ENCODE assay signal across 17 cellular contexts in genomic region chr18:68725341-68725740, GRCh38.
"Had no signal": no experiment of that assay in that cellular context is flagged by ENCODE, and none has a peak within 500 bp of the region (broad histone marks: within the 10 kb centered on the region; RNA-seq: fewer than 3 reads in every experiment).

No MANE protein-coding gene starts in this region.

- DNase-seq: activated CD4-positive, alpha-beta T cell treated with anti-CD3 and anti-CD28 coated beads for 1 hour; activated effector memory CD4-positive, alpha-beta T cell treated with anti-CD3 and anti-CD28 coated beads, Interleukin-2, amount 50 U/mL, for 16 hours; activated naive CD4-positive, alpha-beta T cell treated with anti-CD3 and anti-CD28 coated beads, Interleukin-2, amount 50 U/mL, for 16 hours; activated T-cell treated with anti-CD3 and anti-CD28 coated beads, Interleukin-2, amount 50 U/mL, for 72 hours; dorsolateral prefrontal cortex; foreskin fibroblast; midbrain; occipital lobe; right cardiac atrium; stimulated activated CD4-positive, alpha-beta T cell treated with anti-CD3 and anti-CD28 coated beads, Interleukin-15, amount 100 ng/mL, for 24 hours; stimulated activated CD4-positive, alpha-beta T cell treated with anti-CD3 and anti-CD28 coated beads, Interleukin-2, amount 100 ng/mL, for 48 hours; transverse colon; WERI-Rb-1 had no signal

- H3K9me3 Mint-ChIP-seq: activated T-cell treated with anti-CD3 and anti-CD28 coated beads, Interleukin-2, amount 50 U/mL, for 72 hours; stimulated activated naive CD8-positive, alpha-beta T cell treated with anti-CD3 and anti-CD28 coated beads, Interleukin-15, Interleukin-2, amounts not matched to agents 100 ng/mL and 50 ng/mL, for 24 hours; T-helper 1 cell treated with Interleukin-12 subunit alpha and Interleukin-12 subunit beta and Interleukin-4 antibody, amounts not matched to agents 30 μg/mL and 1 μg/mL, for 36 hours had no signal

- H3K27me3 Mint-ChIP-seq: stimulated activated naive CD8-positive, alpha-beta T cell treated with anti-CD3 and anti-CD28 coated beads, Interleukin-15, Interleukin-2, amounts not matched to agents 100 ng/mL and 50 ng/mL, for 24 hours had no signal

- FAIRE-seq: islet of Langerhans had no signal

- H3K27ac Mint-ChIP-seq: activated T-cell treated with anti-CD3 and anti-CD28 coated beads, Interleukin-2, amount 50 U/mL, for 72 hours; stimulated activated naive CD8-positive, alpha-beta T cell treated with anti-CD3 and anti-CD28 coated beads, Interleukin-15, Interleukin-2, amounts not matched to agents 100 ng/mL and 50 ng/mL, for 24 hours; T-helper 1 cell treated with Interleukin-12 subunit alpha and Interleukin-12 subunit beta and Interleukin-4 antibody, amounts not matched to agents 30 μg/mL and 1 μg/mL, for 36 hours had no signal

- H3K4me3 Mint-ChIP-seq: activated T-cell treated with anti-CD3 and anti-CD28 coated beads, Interleukin-2, amount 50 U/mL, for 72 hours; stimulated activated naive CD8-positive, alpha-beta T cell treated with anti-CD3 and anti-CD28 coated beads, Interleukin-15, Interleukin-2, amounts not matched to agents 100 ng/mL and 50 ng/mL, for 24 hours; T-helper 1 cell treated with Interleukin-12 subunit alpha and Interleukin-12 subunit beta and Interleukin-4 antibody, amounts not matched to agents 30 μg/mL and 1 μg/mL, for 36 hours had no signal

- ATAC-seq: activated T-cell treated with anti-CD3 and anti-CD28 coated beads, Interleukin-2, amount 50 U/mL, for 72 hours; left lobe of liver; right cardiac atrium had no signal
